ENCODE assay signal across 8 cellular contexts in genomic region chr10:100508691-100509150, GRCh38. TPM values are rescaled to one million over a fixed set of nuclear protein-coding genes. Genes with fewer than 3 reads are reported as not detected.
A peak's percentile ranks its signal among the peaks of the same experiment; 100 is the strongest.
DNase-seq lines count a peak whose midpoint lies in the region; TF ChIP-seq lines count a peak whose summit lies in the region.

No MANE protein-coding gene starts in this region.

- peaks cover 32% of the 10 kb centered on the region for H3K36me3 Mint-ChIP-seq in brain

- no peaks in the 10 kb centered on the region for H3K9me3 ChIP-seq in SJCRH30 (replicated peaks)

- H3K9me3 Mint-ChIP-seq in brain, result no peaks in the 10 kb centered on the region

- no peaks in the 10 kb centered on the region for H3K4me1 Mint-ChIP-seq in brain

- H3K27me3 Mint-ChIP-seq in brain, result no peaks in the 10 kb centered on the region

- no peaks in the 10 kb centered on the region for H3K36me3 ChIP-seq in SJCRH30

- no peaks in the 10 kb centered on the region for H3K27me3 ChIP-seq in HL-60 (ENCODE audit: insufficient read depth, poor library complexity, severe bottlenecking)
- H3K27me3 ChIP-seq in SJCRH30, result no peaks in the 10 kb centered on the region

- H3K4me3 Mint-ChIP-seq in brain, result no peak overlapping the region

- peak overlapping the region in 1 of 5 experiments; percentile 51 for H3K27ac Mint-ChIP-seq in brain

- TF ChIP-seq CTCF in HL-60 (IDR thresholded peaks at IDR 0.05; ENCODE audit: insufficient read depth, low read length) (peak; percentile 48), brain (conservative IDR thresholded peaks at IDR 0.05) (peak; percentile 73 to 82)

- H3K27ac ChIP-seq in HL-60 (replicated peaks) (peak overlapping the region; percentile 83), SJCRH30 (no peak overlapping the region), caudate nucleus (ENCODE audit: low read depth, low read length) (no peak overlapping the region)

- no peak overlapping the region for H3K4me3 ChIP-seq in HL-60 (replicated peaks; ENCODE audit: insufficient read depth, low read length)
- no peak overlapping the region for H3K4me3 ChIP-seq in SJCRH30

- H3K4me1 ChIP-seq in SJCRH30, result no peaks in the 10 kb centered on the region

- DNase-seq in NOMO-1 (lab: John Stamatoyannopoulos, UW; ENCODE audit: unreplicated experiment in 2 of 2) (peak; percentile 10 to 33), NOMO-1 treated with dmso at 0.1 percent for 144 hours (lab: John Stamatoyannopoulos, UW; ENCODE audit: unreplicated experiment) (no peak), HL-60 (ENCODE audit: low read depth in 1 of 2, low spot score in 1 of 2) (peak in 1 of 2 experiments; percentile 64), SJCRH30 (peak; percentile 29 to 78), lung microvascular endothelial cell (ENCODE audit: low read depth in 2 of 2) (peak; percentile 55 to 67), caudate nucleus (lab: John Stamatoyannopoulos, UW) (no peak)
- DNase-seq in effector CD8-positive, alpha-beta T cell (lab: John Stamatoyannopoulos, UW), result no peak

RNA-seq across cellular contexts. Expression of gene SEC31B, which starts 10.9 kb away (rescaled TPM):
- 2.2 and 4.6 TPM in 2 replicates for total RNA-seq in SJCRH30 (2014; rRNA removed; shearing (Covaris generic))
- 0.95 TPM for polyA plus RNA-seq in brain (ENCODE audit: insufficient read depth, low read depth, low replicate concordance)
- 0.65 and 2.0 TPM in 2 replicates for total RNA-seq in lung microvascular endothelial cell

RNA-seq across cellular contexts. Expression of gene NDUFB8, which starts 20.9 kb away (rescaled TPM):
- 293 and 330 TPM in 2 replicates for total RNA-seq in SJCRH30 (2014; rRNA removed; shearing (Covaris generic))
- polyA plus RNA-seq in brain (ENCODE audit: insufficient read depth, low read depth, low replicate concordance), result 433 TPM
- total RNA-seq in lung microvascular endothelial cell, result 152 and 182 TPM in 2 replicates

RNA-seq across cellular contexts. Expression of gene HIF1AN, which starts 27.0 kb away (rescaled TPM):
- total RNA-seq in SJCRH30 (2014; rRNA removed; shearing (Covaris generic)), result 18.1 and 25.1 TPM in 2 replicates
- 14.7 TPM for polyA plus RNA-seq in brain (ENCODE audit: insufficient read depth, low read depth, low replicate concordance)
- total RNA-seq in lung microvascular endothelial cell, result 5.4 and 6.3 TPM in 2 replicates

RNA-seq across cellular contexts. Expression of gene WNT8B, which starts 45.9 kb away (rescaled TPM):
- not detected in 2 replicates for total RNA-seq in SJCRH30 (2014; rRNA removed; shearing (Covaris generic))
- 0.80 TPM for polyA plus RNA-seq in brain (ENCODE audit: insufficient read depth, low read depth, low replicate concordance)
- not detected in 2 replicates for total RNA-seq in lung microvascular endothelial cell

Comparison
In these comparisons a context has a peak if more than half of its experiments do, and no peak if none do; other contexts are left out.
1. DNase-seq: peak in NOMO-1 (2 of 2), SJCRH30 (2 of 2) and lung microvascular endothelial cell (2 of 2); none in NOMO-1 treated with dmso at 0.1 percent for 144 hours (single experiment), effector CD8-positive, alpha-beta T cell (single experiment) and caudate nucleus (0 of 61).